ENCODE assay signal across 1 cellular context in the genomic region with DNA sequence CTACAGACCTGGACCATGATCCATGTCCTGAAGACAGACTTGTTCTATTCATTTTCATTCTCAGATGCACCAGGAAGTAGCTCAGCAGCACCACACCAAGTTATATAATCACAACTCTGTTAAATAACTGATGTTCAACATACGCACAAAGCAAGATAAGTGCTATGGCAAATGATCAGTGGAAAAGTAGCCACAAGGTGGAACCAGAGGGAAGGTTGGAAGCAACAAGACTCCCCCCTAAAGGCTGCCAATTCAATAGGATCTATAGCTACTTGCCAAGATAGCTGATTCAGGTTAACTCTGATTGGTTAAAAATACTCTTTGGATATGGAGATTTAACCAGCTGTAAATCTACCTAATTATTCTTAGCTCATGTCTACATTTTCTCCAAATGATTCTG.
TF ChIP-seq lines count a peak whose summit lies in the region.

No MANE protein-coding gene starts in this region.

TF ChIP-seq in WTC11, 78 proteins besides CTCF, POLR2A, EP300 and RAD21 (continued from another document):
- TF ChIP-seq MLX (CRISPR knock-in tag; IDR thresholded peaks at IDR 0.05) = no peak
- no peak for TF ChIP-seq ZBTB21 (CRISPR knock-in tag; IDR thresholded peaks at IDR 0.05; ENCODE audit: borderline replicate concordance)
- TF ChIP-seq ATF3 (CRISPR knock-in tag; conservative IDR thresholded peaks at IDR 0.05) = no peak
- TF ChIP-seq GTF2I (CRISPR knock-in tag; conservative IDR thresholded peaks at IDR 0.05) = no peak
- no peak for TF ChIP-seq CDX4 (CRISPR knock-in tag; IDR thresholded peaks at IDR 0.05; ENCODE audit: borderline replicate concordance)
- TF ChIP-seq ETV6 (CRISPR knock-in tag; IDR thresholded peaks at IDR 0.05) = no peak
- TF ChIP-seq ZNF396 (CRISPR knock-in tag; IDR thresholded peaks at IDR 0.05; ENCODE audit: borderline replicate concordance) = no peak
- no peak for TF ChIP-seq NR2C2 (CRISPR knock-in tag; IDR thresholded peaks at IDR 0.05)
- TF ChIP-seq OVOL2 (CRISPR knock-in tag; IDR thresholded peaks at IDR 0.05; ENCODE audit: borderline replicate concordance) = no peak
- no peak for TF ChIP-seq HMGA2 (CRISPR knock-in tag; IDR thresholded peaks at IDR 0.05)
- TF ChIP-seq ARID4B (CRISPR knock-in tag; IDR thresholded peaks at IDR 0.05; ENCODE audit: borderline replicate concordance) = no peak
- TF ChIP-seq SOX15 (CRISPR knock-in tag; IDR thresholded peaks at IDR 0.05) = no peak
- no peak for TF ChIP-seq ZNF232 (CRISPR knock-in tag; IDR thresholded peaks at IDR 0.05)
TF ChIP-seq in WTC11: peak in this region for 0.
